ENCODE assay signal across 1 cellular context in the genomic region with DNA sequence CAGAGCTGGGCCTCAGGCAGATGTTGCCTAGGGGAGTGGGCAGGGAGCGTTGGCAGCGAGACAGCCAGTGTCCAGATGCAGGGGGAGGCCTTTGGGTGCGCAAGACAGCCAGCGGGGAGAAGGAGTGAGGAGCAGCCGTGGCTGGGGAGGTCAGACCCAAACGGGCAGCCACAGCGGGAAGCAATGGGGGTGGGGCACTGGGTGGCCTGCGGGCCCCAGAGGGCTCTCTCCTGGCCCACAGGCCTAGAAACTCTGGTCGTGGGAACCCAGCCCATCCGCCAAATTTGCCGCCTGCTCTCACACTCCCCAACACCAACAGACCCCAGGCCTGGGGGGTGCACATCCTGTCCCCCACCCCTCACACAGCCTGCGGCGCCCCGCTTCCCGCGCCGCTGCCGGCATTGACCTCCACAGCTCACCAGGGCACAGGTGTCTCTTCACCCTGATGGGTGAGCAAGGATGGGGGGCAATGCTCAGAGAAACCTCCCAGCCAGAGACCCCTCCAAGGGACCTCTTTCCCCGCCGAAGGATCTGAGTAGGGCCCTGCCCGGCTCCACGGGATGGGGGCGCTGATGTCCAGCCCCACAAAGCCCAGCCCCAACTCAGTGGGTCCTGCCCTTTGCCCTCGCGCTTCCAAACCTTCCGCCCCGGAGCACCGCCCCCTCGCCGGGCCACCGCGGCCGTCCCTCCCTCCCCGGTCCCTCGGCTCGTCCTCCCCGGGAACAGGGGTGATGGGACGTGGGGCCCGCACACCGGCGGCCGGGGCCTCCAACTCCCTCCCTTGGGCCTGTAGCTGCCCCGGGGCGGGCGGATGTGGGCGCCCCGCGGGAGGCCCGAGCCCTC.
TF ChIP-seq lines count a peak whose summit lies in the region.

No MANE protein-coding gene starts in this region.

TF ChIP-seq in HepG2, 621 proteins besides CTCF, POLR2A, EP300 and RAD21 (continued from another document and continues in another):
- TF ChIP-seq, protein P1, sequence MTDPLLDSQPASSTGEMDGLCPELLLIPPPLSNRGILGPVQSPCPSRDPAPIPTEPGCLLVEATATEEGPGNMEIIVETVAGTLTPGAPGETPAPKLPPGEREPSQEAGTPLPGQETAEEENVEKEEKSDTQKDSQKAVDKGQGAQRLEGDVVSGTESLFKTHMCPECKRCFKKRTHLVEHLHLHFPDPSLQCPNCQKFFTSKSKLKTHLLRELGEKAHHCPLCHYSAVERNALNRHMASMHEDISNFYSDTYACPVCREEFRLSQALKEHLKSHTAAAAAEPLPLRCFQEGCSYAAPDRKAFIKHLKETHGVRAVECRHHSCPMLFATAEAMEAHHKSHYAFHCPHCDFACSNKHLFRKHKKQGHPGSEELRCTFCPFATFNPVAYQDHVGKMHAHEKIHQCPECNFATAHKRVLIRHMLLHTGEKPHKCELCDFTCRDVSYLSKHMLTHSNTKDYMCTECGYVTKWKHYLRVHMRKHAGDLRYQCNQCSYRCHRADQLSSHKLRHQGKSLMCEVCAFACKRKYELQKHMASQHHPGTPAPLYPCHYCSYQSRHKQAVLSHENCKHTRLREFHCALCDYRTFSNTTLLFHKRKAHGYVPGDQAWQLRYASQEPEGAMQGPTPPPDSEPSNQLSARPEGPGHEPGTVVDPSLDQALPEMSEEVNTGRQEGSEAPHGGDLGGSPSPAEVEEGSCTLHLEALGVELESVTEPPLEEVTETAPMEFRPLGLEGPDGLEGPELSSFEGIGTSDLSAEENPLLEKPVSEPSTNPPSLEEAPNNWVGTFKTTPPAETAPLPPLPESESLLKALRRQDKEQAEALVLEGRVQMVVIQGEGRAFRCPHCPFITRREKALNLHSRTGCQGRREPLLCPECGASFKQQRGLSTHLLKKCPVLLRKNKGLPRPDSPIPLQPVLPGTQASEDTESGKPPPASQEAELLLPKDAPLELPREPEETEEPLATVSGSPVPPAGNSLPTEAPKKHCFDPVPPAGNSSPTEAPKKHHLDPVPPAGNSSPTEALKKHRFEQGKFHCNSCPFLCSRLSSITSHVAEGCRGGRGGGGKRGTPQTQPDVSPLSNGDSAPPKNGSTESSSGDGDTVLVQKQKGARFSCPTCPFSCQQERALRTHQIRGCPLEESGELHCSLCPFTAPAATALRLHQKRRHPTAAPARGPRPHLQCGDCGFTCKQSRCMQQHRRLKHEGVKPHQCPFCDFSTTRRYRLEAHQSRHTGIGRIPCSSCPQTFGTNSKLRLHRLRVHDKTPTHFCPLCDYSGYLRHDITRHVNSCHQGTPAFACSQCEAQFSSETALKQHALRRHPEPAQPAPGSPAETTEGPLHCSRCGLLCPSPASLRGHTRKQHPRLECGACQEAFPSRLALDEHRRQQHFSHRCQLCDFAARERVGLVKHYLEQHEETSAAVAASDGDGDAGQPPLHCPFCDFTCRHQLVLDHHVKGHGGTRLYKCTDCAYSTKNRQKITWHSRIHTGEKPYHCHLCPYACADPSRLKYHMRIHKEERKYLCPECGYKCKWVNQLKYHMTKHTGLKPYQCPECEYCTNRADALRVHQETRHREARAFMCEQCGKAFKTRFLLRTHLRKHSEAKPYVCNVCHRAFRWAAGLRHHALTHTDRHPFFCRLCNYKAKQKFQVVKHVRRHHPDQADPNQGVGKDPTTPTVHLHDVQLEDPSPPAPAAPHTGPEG (CRISPR knock-in tag; IDR thresholded peaks at IDR 0.05), result no peak
- TF ChIP-seq MIXL1 (CRISPR knock-in tag; IDR thresholded peaks at IDR 0.05) (no peak), TEAD3 (CRISPR knock-in tag; optimal IDR thresholded peaks at IDR 0.05; ENCODE audit: borderline replicate concordance) (peak; percentile 15), RXRB (CRISPR knock-in tag; IDR thresholded peaks at IDR 0.05; ENCODE audit: borderline replicate concordance) (peak; percentile 34; the same call in 1 of the 2 replicates), HNF4A (CRISPR knock-in tag; IDR thresholded peaks at IDR 0.05) (peak; percentile 74), BRD4 (CRISPR knock-in tag; IDR thresholded peaks at IDR 0.05) (peak; percentile 25; the same call in 1 of the 2 replicates), TBX2 (CRISPR knock-in tag; IDR thresholded peaks at IDR 0.05; ENCODE audit: borderline replicate concordance) (peak; percentile 20; the same call in 1 of the 2 replicates), XRCC5 (optimal IDR thresholded peaks at IDR 0.05; ENCODE audit: low read length) (no peak), SMC3 (IDR thresholded peaks at IDR 0.05; ENCODE audit: low read length) (no peak), SP1 (IDR thresholded peaks at IDR 0.05) (no peak), SP1 (CRISPR knock-in tag; IDR thresholded peaks at IDR 0.05) (peak; percentile 48; the same call in 1 of the 2 replicates), ZFX (CRISPR knock-in tag; IDR thresholded peaks at IDR 0.05; ENCODE audit: low read depth) (peak; percentile 60), ZC3H4 (CRISPR knock-in tag; IDR thresholded peaks at IDR 0.05; ENCODE audit: borderline replicate concordance) (no peak), ZNF766 (CRISPR knock-in tag; IDR thresholded peaks at IDR 0.05; ENCODE audit: borderline replicate concordance) (0 out of 2 replicates have a peak, but pooled peaks have one; percentile 32), HMGXB4 (CRISPR knock-in tag; IDR thresholded peaks at IDR 0.05; ENCODE audit: borderline replicate concordance in 1 of 2, low read depth in 1 of 2) (peak in 1 of 2 experiments; percentile 79; a peak in 3 of 4 replicates), SP5 (CRISPR knock-in tag; IDR thresholded peaks at IDR 0.05; ENCODE audit: borderline replicate concordance, low read depth) (peak; percentile 80), SOX13 (IDR thresholded peaks at IDR 0.05) (no peak), SOX13 (CRISPR knock-in tag; conservative IDR thresholded peaks at IDR 0.05 in 1 of 2, IDR thresholded peaks at IDR 0.05 in 1 of 2) (peak in 1 of 2 experiments; percentile 51; a peak in 1 of 4 replicates), ZNF598 (CRISPR knock-in tag; IDR thresholded peaks at IDR 0.05; ENCODE audit: borderline replicate concordance) (peak; percentile 27; the same call in 1 of the 2 replicates), ZNF784 (CRISPR knock-in tag; IDR thresholded peaks at IDR 0.05; ENCODE audit: borderline replicate concordance) (0 out of 2 replicates have a peak, but pooled peaks have one; percentile 19), ZNF543 (CRISPR knock-in tag; IDR thresholded peaks at IDR 0.05) (no peak), NR2F1 (CRISPR knock-in tag; IDR thresholded peaks at IDR 0.05) (peak; percentile 54 to 61; a peak in 2 of 4 replicates), FOSL2 (CRISPR knock-in tag; IDR thresholded peaks at IDR 0.05) (peak; percentile 16; the same call in 1 of the 2 replicates), NR2F6 (IDR thresholded peaks at IDR 0.05) (peak; percentile 70), NR2F6 (CRISPR knock-in tag; IDR thresholded peaks at IDR 0.05) (peak; percentile 86), CBFB (CRISPR knock-in tag; IDR thresholded peaks at IDR 0.05) (peak; percentile 17; the same call in 1 of the 2 replicates), ZBTB8A (CRISPR knock-in tag; IDR thresholded peaks at IDR 0.05; ENCODE audit: borderline replicate concordance, low read depth) (no peak), TFDP1 (CRISPR knock-in tag; IDR thresholded peaks at IDR 0.05; ENCODE audit: borderline replicate concordance) (no peak), SOX6 (IDR thresholded peaks at IDR 0.05) (no peak), SOX6 (CRISPR knock-in tag; IDR thresholded peaks at IDR 0.05) (0 out of 2 replicates have a peak, but pooled peaks have one; percentile 32), PAWR (CRISPR knock-in tag; IDR thresholded peaks at IDR 0.05; ENCODE audit: borderline replicate concordance) (no peak), ARID4A (CRISPR knock-in tag; IDR thresholded peaks at IDR 0.05; ENCODE audit: borderline replicate concordance) (peak; percentile 51; the same call in 1 of the 2 replicates), MZF1 (CRISPR knock-in tag; IDR thresholded peaks at IDR 0.05; ENCODE audit: borderline replicate concordance) (no peak), ZNF44 (CRISPR knock-in tag; IDR thresholded peaks at IDR 0.05) (no peak), HIVEP1 (CRISPR knock-in tag; IDR thresholded peaks at IDR 0.05) (no peak)
- TF ChIP-seq, protein P2, sequence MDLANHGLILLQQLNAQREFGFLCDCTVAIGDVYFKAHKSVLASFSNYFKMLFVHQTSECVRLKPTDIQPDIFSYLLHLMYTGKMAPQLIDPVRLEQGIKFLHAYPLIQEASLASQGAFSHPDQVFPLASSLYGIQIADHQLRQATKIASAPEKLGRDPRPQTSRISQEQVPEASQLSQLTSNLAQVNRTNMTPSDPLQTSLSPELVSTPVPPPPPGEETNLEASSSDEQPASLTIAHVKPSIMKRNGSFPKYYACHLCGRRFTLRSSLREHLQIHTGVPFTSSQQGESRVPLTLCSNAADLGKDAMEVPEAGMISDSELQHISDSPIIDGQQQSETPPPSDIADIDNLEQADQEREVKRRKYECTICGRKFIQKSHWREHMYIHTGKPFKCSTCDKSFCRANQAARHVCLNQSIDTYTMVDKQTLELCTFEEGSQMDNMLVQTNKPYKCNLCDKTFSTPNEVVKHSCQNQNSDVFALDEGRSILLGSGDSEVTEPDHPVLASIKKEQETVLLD (CRISPR knock-in tag; IDR thresholded peaks at IDR 0.05; ENCODE audit: low read depth), result peak; percentile 64; the same call in 1 of the 2 replicates
- TF ChIP-seq, protein P3, sequence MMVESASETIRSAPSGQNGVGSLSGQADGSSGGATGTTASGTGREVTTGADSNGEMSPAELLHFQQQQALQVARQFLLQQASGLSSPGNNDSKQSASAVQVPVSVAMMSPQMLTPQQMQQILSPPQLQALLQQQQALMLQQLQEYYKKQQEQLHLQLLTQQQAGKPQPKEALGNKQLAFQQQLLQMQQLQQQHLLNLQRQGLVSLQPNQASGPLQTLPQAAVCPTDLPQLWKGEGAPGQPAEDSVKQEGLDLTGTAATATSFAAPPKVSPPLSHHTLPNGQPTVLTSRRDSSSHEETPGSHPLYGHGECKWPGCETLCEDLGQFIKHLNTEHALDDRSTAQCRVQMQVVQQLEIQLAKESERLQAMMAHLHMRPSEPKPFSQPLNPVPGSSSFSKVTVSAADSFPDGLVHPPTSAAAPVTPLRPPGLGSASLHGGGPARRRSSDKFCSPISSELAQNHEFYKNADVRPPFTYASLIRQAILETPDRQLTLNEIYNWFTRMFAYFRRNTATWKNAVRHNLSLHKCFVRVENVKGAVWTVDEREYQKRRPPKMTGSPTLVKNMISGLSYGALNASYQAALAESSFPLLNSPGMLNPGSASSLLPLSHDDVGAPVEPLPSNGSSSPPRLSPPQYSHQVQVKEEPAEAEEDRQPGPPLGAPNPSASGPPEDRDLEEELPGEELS (CRISPR knock-in tag; IDR thresholded peaks at IDR 0.05), result 0 out of 2 replicates have a peak, but pooled peaks have one; percentile 19
